ENCODE assay signal across 12 cellular contexts in genomic region chr21:16116798-16117197, GRCh38.
DNase-seq lines count a peak whose midpoint lies in the region; ATAC-seq and TF ChIP-seq lines count a peak whose summit lies in the region.
"Had no signal": no experiment of that assay in that cellular context is flagged by ENCODE, and none has a peak within 500 bp of the region (broad histone marks: within the 10 kb centered on the region; RNA-seq: fewer than 3 reads in every experiment).

No MANE protein-coding gene starts in this region.

- H3K27me3 Mint-ChIP-seq in mesothelial cell of epicardium (ENCODE audit: low read depth), result no peaks in the 10 kb centered on the region
- no peaks in the 10 kb centered on the region for H3K27me3 Mint-ChIP-seq in T-cell
- H3K27me3 Mint-ChIP-seq: natural killer cell treated with Interleukin-12 subunit alpha and Interleukin-12 subunit beta and Interleukin-15 and Interleukin-18, amount 100 ng/mL, for 72 hours had no signal

- H3K4me3 ChIP-seq in left ventricle myocardium inferior, result no peak overlapping the region

- H3K27ac ChIP-seq in left ventricle myocardium inferior (replicated peaks) (peak overlapping the region; percentile 63), epithelial cell of prostate (peak overlapping the region; percentile 83)
- H3K27ac ChIP-seq: WERI-Rb-1 had no signal

- POLR2A ChIA-PET in T-cell (lab: Charles Lee), result no interaction called here

- peaks cover 19% of the 10 kb centered on the region for H3K9me3 ChIP-seq in left ventricle myocardium inferior (replicated peaks)

- CTCF ChIA-PET in T-cell (lab: Charles Lee), result no interaction called here

- H3K4me1 Mint-ChIP-seq in mesothelial cell of epicardium, result peaks cover 31% of the 10 kb centered on the region
- no peaks in the 10 kb centered on the region for H3K4me1 Mint-ChIP-seq in T-cell

- no peaks in the 10 kb centered on the region for H3K4me1 ChIP-seq in left ventricle myocardium inferior

- H3K9me3 Mint-ChIP-seq in mesothelial cell of epicardium (peaks cover 25% of the 10 kb centered on the region), T-cell (peaks cover 0 to 11% (median 2%) of the 10 kb centered on the region in 3 donors)

- H3K36me3 Mint-ChIP-seq in mesothelial cell of epicardium, result peaks cover 27% of the 10 kb centered on the region
- no peaks in the 10 kb centered on the region for H3K36me3 Mint-ChIP-seq in T-cell
- H3K36me3 Mint-ChIP-seq: natural killer cell treated with Interleukin-12 subunit alpha and Interleukin-12 subunit beta and Interleukin-15 and Interleukin-18, amount 100 ng/mL, for 72 hours had no signal

- H3K27ac Mint-ChIP-seq in mesothelial cell of epicardium (peak overlapping the region; percentile 87), T-cell (no peak overlapping the region)
- H3K27ac Mint-ChIP-seq: natural killer cell treated with Interleukin-12 subunit alpha and Interleukin-12 subunit beta and Interleukin-15 and Interleukin-18, amount 100 ng/mL, for 72 hours had no signal

- DNase-seq in left ventricle myocardium inferior, result no peak
- DNase-seq in cardiac septum (ENCODE audit: low spot score), result no peak
- DNase-seq in epithelial cell of prostate (ENCODE audit: low read depth, low spot score), result no peak
- DNase-seq in mesothelial cell of epicardium (ENCODE audit: low spot score in 2 of 2, unreplicated experiment in 2 of 2), result no peak
- no peak for DNase-seq in T-cell
- no peak for DNase-seq in NCI-H2081 (lab: John Stamatoyannopoulos, UW)
- no peak for DNase-seq in NCI-H526 treated with DMSO at 0.1 percent for 48 hours (lab: John Stamatoyannopoulos, UW)
- DNase-seq: activated naive CD4-positive, alpha-beta T cell treated with Interleukin-2 at 50 U/mL for 16 hours; NCI-H2171; WERI-Rb-1 had no signal

- no peak for TF ChIP-seq CTCF in left ventricle myocardium inferior (IDR thresholded peaks at IDR 0.05; ENCODE audit: borderline replicate concordance)
- TF ChIP-seq CTCF in mesothelial cell of epicardium (IDR thresholded peaks at IDR 0.05; ENCODE audit: unreplicated experiment), result no peak

- no peaks in the 10 kb centered on the region for H3K27me3 ChIP-seq in left ventricle myocardium inferior (ENCODE audit: low read depth)

- intact Hi-C loops in left ventricle myocardium inferior (cut with micrococcal nuclease), result no loop called here
- intact Hi-C loops in cardiac septum (cut with DNase I), result no loop called here

- no peak overlapping the region for H3K4me3 Mint-ChIP-seq in mesothelial cell of epicardium
- no peak overlapping the region for H3K4me3 Mint-ChIP-seq in T-cell
- H3K4me3 Mint-ChIP-seq: natural killer cell treated with Interleukin-12 subunit alpha and Interleukin-12 subunit beta and Interleukin-15 and Interleukin-18, amount 100 ng/mL, for 72 hours had no signal

- ATAC-seq in T-cell (replicated peaks in 1 of 4) (no peak), GM19328 (IDR thresholded peaks at IDR 0.05; ENCODE audit: unreplicated experiment) (no peak)
- ATAC-seq: natural killer cell treated with Interleukin-12 subunit alpha and Interleukin-12 subunit beta and Interleukin-15 and Interleukin-18, amount 100 ng/mL, for 72 hours had no signal

- no peaks in the 10 kb centered on the region for H3K36me3 ChIP-seq in left ventricle myocardium inferior
- H3K36me3 ChIP-seq: WERI-Rb-1 had no signal
